In the genomic region with DNA sequence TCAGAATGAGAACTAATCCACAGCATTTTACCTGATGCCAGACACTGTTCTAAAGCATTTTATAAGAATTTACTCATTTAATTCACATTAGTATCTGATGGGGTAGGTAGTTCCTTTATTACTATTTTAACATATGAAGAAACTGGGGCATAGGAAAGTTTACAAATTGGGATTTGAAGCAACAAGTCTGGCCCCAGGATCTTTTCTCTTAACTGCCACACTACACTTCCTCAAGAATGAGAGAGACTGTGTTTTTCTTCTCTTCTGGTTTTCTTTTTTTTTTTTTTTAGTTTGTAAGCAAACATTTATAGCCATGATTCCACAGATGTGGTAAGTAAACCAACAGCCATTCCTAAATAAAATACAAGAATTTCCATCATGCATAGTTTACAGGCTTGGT, we compare ENCODE assay signal across 3 cellular contexts. TPM values are rescaled to one million over a fixed set of nuclear protein-coding genes. Genes with fewer than 3 reads are reported as not detected.
"Had no signal": no experiment of that assay in that cellular context is flagged by ENCODE, and none has a peak within 500 bp of the region (broad histone marks: within the 10 kb centered on the region; RNA-seq: fewer than 3 reads in every experiment).

No MANE protein-coding gene starts in this region.

RNA-seq across cellular contexts. Expression of gene RNU1-3, which starts 16.1 kb away (rescaled TPM):
- total RNA-seq: HT1080 had no signal
- polyA plus RNA-seq: IgD-negative memory B cell, IMR-90 had no signal

RNA-seq across cellular contexts. Expression of gene RNU1-4, which starts 57.5 kb away (rescaled TPM):
- total RNA-seq: HT1080 had no signal
- polyA plus RNA-seq: IgD-negative memory B cell, IMR-90 had no signal
